Comparison of ENCODE assay signal across 26 cellular contexts in genomic region chr3:71153753-71154152, GRCh38.
DNase-seq lines count a peak whose midpoint lies in the region; ATAC-seq and TF ChIP-seq lines count a peak whose summit lies in the region.
"Had no signal": no experiment of that assay in that cellular context is flagged by ENCODE, and none has a peak within 500 bp of the region (broad histone marks: within the 10 kb centered on the region; RNA-seq: fewer than 3 reads in every experiment).

No MANE protein-coding gene starts in this region.

- no peaks in the 10 kb centered on the region for H4K20me1 ChIP-seq in IMR-90 (ENCODE audit: insufficient read depth, low read length)

- TF ChIP-seq POLR2A in IMR-90 (IDR thresholded peaks at IDR 0.05; ENCODE audit: low read depth, low read length) = no peak

- peaks cover 38% of the 10 kb centered on the region for H3K4me1 ChIP-seq in CD4-positive, CD25-positive, alpha-beta regulatory T cell (ENCODE audit: control insufficient read depth, insufficient read depth, low read length, poor library complexity, severe bottlenecking)
- H3K4me1 ChIP-seq in IMR-90 (ENCODE audit: control insufficient read depth, insufficient read depth, low read length) (peaks cover 4% of the 10 kb centered on the region; the same call in 1 of the 2 replicates), mucosa of descending colon (ENCODE audit: low read depth) (peaks cover 15% of the 10 kb centered on the region)
- H3K4me1 ChIP-seq: right atrium auricular region, SJSA1, testis had no signal

- H3K9ac ChIP-seq in IMR-90 (ENCODE audit: low read depth, low read length) = no peak overlapping the region

- no peak overlapping the region for H3K4me2 ChIP-seq in IMR-90 (ENCODE audit: low read depth, low read length)

- no peak overlapping the region for H2BK20ac ChIP-seq in IMR-90 (ENCODE audit: low read depth, low read length)

- no peaks in the 10 kb centered on the region for H3K27me3 Mint-ChIP-seq in CD4-positive, CD25-positive, alpha-beta regulatory T cell
- no peaks in the 10 kb centered on the region for H3K27me3 Mint-ChIP-seq in activated naive CD8-positive, alpha-beta T cell treated with anti-CD3 and anti-CD28 coated beads, Interleukin-2, amount 50 U/mL, for 24 hours
- H3K27me3 Mint-ChIP-seq in activated T-cell treated with anti-CD3 and anti-CD28 coated beads, Interleukin-2, amount 50 U/mL, for 72 hours (ENCODE audit: low read depth) = no peaks in the 10 kb centered on the region

- H3K9me1 ChIP-seq in IMR-90 (ENCODE audit: insufficient read depth, low read length) = peaks cover 6% of the 10 kb centered on the region; the same call in 1 of the 2 replicates

- POLR2A ChIA-PET in IMR-90 (lab: Charles Lee; ENCODE audit: unreplicated experiment) = interaction anchor here (0.5 kb wide), 1 partner anchor 24 kb away, joined by 5 read pairs; no protein-coding TSS in a partner anchor

- H3K4ac ChIP-seq in IMR-90 (ENCODE audit: low read depth, low read length) = no peak overlapping the region

- no peak overlapping the region for H3K27ac ChIP-seq in CD4-positive, CD25-positive, alpha-beta regulatory T cell (ENCODE audit: insufficient read depth, low read length, poor library complexity, severe bottlenecking)
- H3K27ac ChIP-seq in IMR-90 (ENCODE audit: insufficient read depth, low read length) = no peak overlapping the region
- H3K27ac ChIP-seq: right atrium auricular region, SJSA1, testis had no signal

- no peak overlapping the region for H2BK15ac ChIP-seq in IMR-90 (ENCODE audit: low read depth, low read length)

- no peak overlapping the region for H2AFZ ChIP-seq in IMR-90 (replicated peaks; ENCODE audit: low read length, poor library complexity)

- H3K4me1 Mint-ChIP-seq in CD4-positive, CD25-positive, alpha-beta regulatory T cell = peaks cover 27 to 90% (median 63%) of the 10 kb centered on the region in 4 donors
- H3K4me1 Mint-ChIP-seq in activated naive CD8-positive, alpha-beta T cell treated with anti-CD3 and anti-CD28 coated beads, Interleukin-2, amount 50 U/mL, for 24 hours = peaks cover 90% of the 10 kb centered on the region
- H3K4me1 Mint-ChIP-seq in activated T-cell treated with anti-CD3 and anti-CD28 coated beads, Interleukin-2, amount 50 U/mL, for 72 hours (ENCODE audit: low read depth) = peaks cover 92% of the 10 kb centered on the region

- no peak overlapping the region for H2BK5ac ChIP-seq in IMR-90 (ENCODE audit: low read depth, low read length, poor library complexity, severe bottlenecking)

- no peak overlapping the region for H4K8ac ChIP-seq in IMR-90 (ENCODE audit: low read depth in 2 of 2, low read length in 2 of 2)

- BruUV-seq in IMR-90 (replicated peaks; lab: Mats Ljungman, UMichigan) = no TSS peak

- H3K14ac ChIP-seq in IMR-90 (replicated peaks; ENCODE audit: low read depth, low read length) = no peak overlapping the region

- H3K23ac ChIP-seq in IMR-90 (ENCODE audit: low read depth, low read length) = no peak overlapping the region

- H3K79me1 ChIP-seq in IMR-90 (ENCODE audit: low read depth in 1 of 2, low read length in 2 of 2) = peaks cover 17 to 24% of the 10 kb centered on the region in 2 experiments

- no peak overlapping the region for H2AK9ac ChIP-seq in IMR-90 (replicated peaks; ENCODE audit: low read depth, low read length, poor library complexity)

- H3K9me3 ChIP-seq in CD4-positive, CD25-positive, alpha-beta regulatory T cell (ENCODE audit: control insufficient read depth in 2 of 2, low read length in 2 of 2) = no peaks in the 10 kb centered on the region
- H3K9me3 ChIP-seq in IMR-90 (ENCODE audit: control insufficient read depth, insufficient read depth, low read length) (no peaks in the 10 kb centered on the region), mucosa of descending colon (no peaks in the 10 kb centered on the region)
- H3K9me3 ChIP-seq: right atrium auricular region, SJSA1, testis had no signal

- no peaks in the 10 kb centered on the region for H3K9me3 Mint-ChIP-seq in CD4-positive, CD25-positive, alpha-beta regulatory T cell
- H3K9me3 Mint-ChIP-seq in activated naive CD8-positive, alpha-beta T cell treated with anti-CD3 and anti-CD28 coated beads, Interleukin-2, amount 50 U/mL, for 24 hours = no peaks in the 10 kb centered on the region
- no peaks in the 10 kb centered on the region for H3K9me3 Mint-ChIP-seq in activated T-cell treated with anti-CD3 and anti-CD28 coated beads, Interleukin-2, amount 50 U/mL, for 72 hours
- H3K9me3 Mint-ChIP-seq: activated naive CD4-positive, alpha-beta T cell treated with anti-CD3 and anti-CD28 coated beads for 36 hours had no signal

- no peak overlapping the region for H3K4me3 ChIP-seq in CD4-positive, CD25-positive, alpha-beta regulatory T cell (ENCODE audit: low read depth, low read length)
- H3K4me3 ChIP-seq in IMR-90 (ENCODE audit: insufficient read depth, low read depth, low read length) (no peak overlapping the region), mucosa of descending colon (no peak overlapping the region), H7 (ENCODE audit: insufficient read depth, low read depth, low read length) (no peak overlapping the region)
- H3K4me3 ChIP-seq: right atrium auricular region, SJSA1, testis had no signal

- no peak for ATAC-seq in CD4-positive, CD25-positive, alpha-beta regulatory T cell (ENCODE audit: low read depth in 2 of 2)
- ATAC-seq in IMR-90 (ENCODE audit: low read depth) (no peak), mucosa of descending colon (peak; percentile 86), GM18873 (IDR thresholded peaks at IDR 0.05; ENCODE audit: low FRiP score, unreplicated experiment) (no peak)
- ATAC-seq in activated naive CD8-positive, alpha-beta T cell treated with anti-CD3 and anti-CD28 coated beads, Interleukin-2, amount 50 U/mL, for 24 hours = no peak
- no peak for ATAC-seq in activated T-cell treated with anti-CD3 and anti-CD28 coated beads, Interleukin-2, amount 50 U/mL, for 72 hours (replicated peaks in 1 of 2)

- dilution Hi-C loops in IMR-90 (cut with HindIII; ENCODE audit: low sequenced_read_pairs, unreplicated experiment) = no loop called here

- H2AK5ac ChIP-seq in IMR-90 (ENCODE audit: low read depth, low read length) = no peak overlapping the region

- no peaks in the 10 kb centered on the region for H3K27me3 ChIP-seq in CD4-positive, CD25-positive, alpha-beta regulatory T cell (ENCODE audit: control insufficient read depth, insufficient read depth, low read length)
- no peaks in the 10 kb centered on the region for H3K27me3 ChIP-seq in IMR-90 (ENCODE audit: control insufficient read depth, insufficient read depth, low read length)
- H3K27me3 ChIP-seq in H7 (ENCODE audit: control insufficient read depth, insufficient read depth, low read length) = no peaks in the 10 kb centered on the region
- H3K27me3 ChIP-seq: right atrium auricular region, SJSA1, testis had no signal

- H3K36me3 Mint-ChIP-seq in CD4-positive, CD25-positive, alpha-beta regulatory T cell = peaks cover 25% of the 10 kb centered on the region
- H3K36me3 Mint-ChIP-seq in activated naive CD8-positive, alpha-beta T cell treated with anti-CD3 and anti-CD28 coated beads, Interleukin-2, amount 50 U/mL, for 24 hours (ENCODE audit: low read depth) = peaks cover 36% of the 10 kb centered on the region
- H3K36me3 Mint-ChIP-seq in activated T-cell treated with anti-CD3 and anti-CD28 coated beads, Interleukin-2, amount 50 U/mL, for 72 hours (ENCODE audit: insufficient read depth in 2 of 2) = peaks cover 2 to 11% of the 10 kb centered on the region in 2 donors

- H3K56ac ChIP-seq in IMR-90 (ENCODE audit: extremely low read depth, insufficient read depth, low read length) = no peak overlapping the region

- CTCF ChIA-PET in IMR-90 (lab: Yijun Ruan, JAX) = no interaction called here

- no peak for TF ChIP-seq RAD21 in IMR-90 (IDR thresholded peaks at IDR 0.05; ENCODE audit: low read length)

- TF ChIP-seq CTCF in IMR-90 (conservative IDR thresholded peaks at IDR 0.05; ENCODE audit: low read depth, low read length) (no peak), mucosa of descending colon (IDR thresholded peaks at IDR 0.05) (no peak)

- no peak for DNase-seq in CD4-positive, CD25-positive, alpha-beta regulatory T cell
- DNase-seq in IMR-90 (no peak), mucosa of descending colon (no peak), H7 (no peak), NCI-H1436 treated with DMSO at 0.1 percent for 48 hours (lab: John Stamatoyannopoulos, UW) (no peak)
- DNase-seq in activated naive CD8-positive, alpha-beta T cell treated with anti-CD3 and anti-CD28 coated beads, Interleukin-2, amount 50 U/mL, for 24 hours = no peak
- DNase-seq in activated T-cell treated with anti-CD3 and anti-CD28 coated beads, Interleukin-2, amount 50 U/mL, for 72 hours = no peak
- DNase-seq: ACHN; activated CD4-positive, alpha-beta T cell treated with anti-CD3 and anti-CD28 coated beads for 4 hours; activated naive CD4-positive, alpha-beta T cell treated with anti-CD3 and anti-CD28 coated beads for 36 hours; activated T-cell treated with anti-CD3 and anti-CD28 coated beads, Interleukin-2, amount 50 U/mL, for 48 hours; cerebellar nuclear complex; effector CD4-positive, alpha-beta T cell; HCEC 1CT; head of caudate nucleus; kidney glomerular epithelial cell; mammary epithelial cell; NCI-H1092 treated with DMSO at 0.1 percent for 48 hours; occipital lobe; stimulated activated CD4-positive, alpha-beta T cell treated with anti-CD3 and anti-CD28 coated beads, Interleukin-12 subunit alpha, Interleukin-12 subunit beta, amount 100 ng/mL, for 4 hours; stimulated activated CD4-positive, alpha-beta T cell treated with anti-CD3 and anti-CD28 coated beads, Interleukin-4, amount 100 ng/mL, for 4 hours; stimulated activated naive CD4-positive, alpha-beta T cell; testis had no signal

- no peak overlapping the region for H4K91ac ChIP-seq in IMR-90 (ENCODE audit: insufficient read depth, low read depth, low read length)

- WGBS in IMR-90 (ENCODE audit: extremely low coverage in 2 of 2, insufficient read length in 1 of 2), 2 experiments = no CpG with 5 or more reads among the region's 2 CpGs

- H2BK120ac ChIP-seq in IMR-90 (ENCODE audit: low read depth, low read length) = no peak overlapping the region

- H3K36me3 ChIP-seq in CD4-positive, CD25-positive, alpha-beta regulatory T cell (ENCODE audit: control insufficient read depth, insufficient read depth, low read length) = peaks cover 3% of the 10 kb centered on the region
- H3K36me3 ChIP-seq in IMR-90 (ENCODE audit: control insufficient read depth, insufficient read depth, low read length) = no peaks in the 10 kb centered on the region
- H3K36me3 ChIP-seq in mucosa of descending colon (ENCODE audit: low read depth) = no peaks in the 10 kb centered on the region
- H3K36me3 ChIP-seq in H7 (replicated peaks; ENCODE audit: control insufficient read depth, insufficient read depth, low read length) = no peaks in the 10 kb centered on the region
- H3K36me3 ChIP-seq: right atrium auricular region, SJSA1 had no signal

- H3K27ac Mint-ChIP-seq in CD4-positive, CD25-positive, alpha-beta regulatory T cell = peak overlapping the region in 1 of 3 donors; percentile 28
- peak overlapping the region; percentile 52 for H3K27ac Mint-ChIP-seq in activated naive CD8-positive, alpha-beta T cell treated with anti-CD3 and anti-CD28 coated beads, Interleukin-2, amount 50 U/mL, for 24 hours
- H3K27ac Mint-ChIP-seq in activated T-cell treated with anti-CD3 and anti-CD28 coated beads, Interleukin-2, amount 50 U/mL, for 72 hours = no peak overlapping the region
- H3K27ac Mint-ChIP-seq: activated naive CD4-positive, alpha-beta T cell treated with anti-CD3 and anti-CD28 coated beads for 36 hours had no signal

- H3K4me3 Mint-ChIP-seq in CD4-positive, CD25-positive, alpha-beta regulatory T cell = peak overlapping the region in 3 of 4 donors; percentile 32 to 65 (median 34)
- no peak overlapping the region for H3K4me3 Mint-ChIP-seq in activated naive CD8-positive, alpha-beta T cell treated with anti-CD3 and anti-CD28 coated beads, Interleukin-2, amount 50 U/mL, for 24 hours
- no peak overlapping the region for H3K4me3 Mint-ChIP-seq in activated T-cell treated with anti-CD3 and anti-CD28 coated beads, Interleukin-2, amount 50 U/mL, for 72 hours
- H3K4me3 Mint-ChIP-seq: activated naive CD4-positive, alpha-beta T cell treated with anti-CD3 and anti-CD28 coated beads for 36 hours had no signal

- no peak overlapping the region for H3K18ac ChIP-seq in IMR-90 (ENCODE audit: low read depth, low read length)

- intact Hi-C loops in IMR-90 (cut with micrococcal nuclease) (no loop called here), mucosa of descending colon (cut with DNase I, micrococcal nuclease) (no loop called here)

- H4K5ac ChIP-seq in IMR-90 (ENCODE audit: low read depth, low read length) = no peak overlapping the region

- in situ Hi-C loops in IMR-90 (cut with MboI; ENCODE audit: low sequenced_read_pairs) = no loop called here

Comparison
In these comparisons a context has a peak if more than half of its experiments do, and no peak if none do; other contexts are left out.
1. H3K4me3 Mint-ChIP-seq: peak in CD4-positive, CD25-positive, alpha-beta regulatory T cell (3 of 4); none in activated naive CD8-positive, alpha-beta T cell treated with anti-CD3 and anti-CD28 coated beads, Interleukin-2, amount 50 U/mL, for 24 hours (single experiment) and activated T-cell treated with anti-CD3 and anti-CD28 coated beads, Interleukin-2, amount 50 U/mL, for 72 hours (0 of 2).